ENCODE assay signal across 24 cellular contexts in genomic region chr2:242034138-242034537, GRCh38.
DNase-seq lines count a peak whose midpoint lies in the region; ATAC-seq and TF ChIP-seq lines count a peak whose summit lies in the region.
"Had no signal": no experiment of that assay in that cellular context is flagged by ENCODE, and none has a peak within 500 bp of the region (broad histone marks: within the 10 kb centered on the region; RNA-seq: fewer than 3 reads in every experiment).

No MANE protein-coding gene starts in this region.

- CTCF ChIA-PET in activated naive CD4-positive, alpha-beta T cell treated with anti-CD3 and anti-CD28 coated beads, Interleukin-2, amount 10 ng/mL, durations not matched to agents 7 days and 5 days (lab: Charles Lee): no interaction called here
- CTCF ChIA-PET in HEK293 (lab: Yijun Ruan, JAX): no interaction called here

- peaks cover 15% of the 10 kb centered on the region for H3K36me3 Mint-ChIP-seq in activated naive CD4-positive, alpha-beta T cell treated with anti-CD3 and anti-CD28 coated beads, Interleukin-2, amount 50 U/mL, for 24 hours
- H3K36me3 Mint-ChIP-seq in activated naive CD4-positive, alpha-beta T cell treated with anti-CD3 and anti-CD28 coated beads, Interleukin-2, amount 10 ng/mL, durations not matched to agents 7 days and 5 days: peaks cover 11% of the 10 kb centered on the region
- no peaks in the 10 kb centered on the region for H3K36me3 Mint-ChIP-seq in endodermal cell (ENCODE audit: low read depth)
- peaks cover 5 to 13% (median 7%) of the 10 kb centered on the region in 3 donors for H3K36me3 Mint-ChIP-seq in naive thymus-derived CD8-positive, alpha-beta T cell
- H3K36me3 Mint-ChIP-seq in activated T-helper 17 cell treated with anti-CD3 and anti-CD28 coated beads, Interleukin-2, amount 50 U/mL, for 72 hours (ENCODE audit: low read depth): no peaks in the 10 kb centered on the region

- H3K4me1 ChIP-seq in HEK293 (ENCODE audit: control insufficient read depth, insufficient read depth, low read length) (no peaks in the 10 kb centered on the region; the same call in 1 of the 2 replicates), endodermal cell (ENCODE audit: control insufficient read depth, insufficient read depth, low read length) (no peaks in the 10 kb centered on the region), right cardiac atrium (ENCODE audit: control insufficient read depth, insufficient read depth, low read length) (no peaks in the 10 kb centered on the region)

- H3K27me3 ChIP-seq in endodermal cell (ENCODE audit: control insufficient read depth, insufficient read depth, low read length, poor library complexity, severe bottlenecking): peaks cover 7% of the 10 kb centered on the region
- no peaks in the 10 kb centered on the region for H3K27me3 ChIP-seq in right cardiac atrium (ENCODE audit: control insufficient read depth, insufficient read depth)

- H3K9me3 Mint-ChIP-seq in activated naive CD4-positive, alpha-beta T cell treated with anti-CD3 and anti-CD28 coated beads, Interleukin-2, amount 50 U/mL, for 24 hours: no peaks in the 10 kb centered on the region
- H3K9me3 Mint-ChIP-seq in activated naive CD4-positive, alpha-beta T cell treated with anti-CD3 and anti-CD28 coated beads, Interleukin-2, amount 10 ng/mL, durations not matched to agents 7 days and 5 days: no peaks in the 10 kb centered on the region
- no peaks in the 10 kb centered on the region for H3K9me3 Mint-ChIP-seq in endodermal cell
- peaks cover 0 to 5% (median 0%) of the 10 kb centered on the region in 9 donors for H3K9me3 Mint-ChIP-seq in naive thymus-derived CD8-positive, alpha-beta T cell
- no peaks in the 10 kb centered on the region for H3K9me3 Mint-ChIP-seq in activated T-helper 17 cell treated with anti-CD3 and anti-CD28 coated beads, Interleukin-2, amount 50 U/mL, for 72 hours
- H3K9me3 Mint-ChIP-seq: HFFc6 had no signal

- H3K4me3 ChIP-seq in HEK293 (ENCODE audit: low read depth, low read length) (no peak overlapping the region), endodermal cell (ENCODE audit: low read length) (no peak overlapping the region), right cardiac atrium (ENCODE audit: low read length) (no peak overlapping the region)
- H3K4me3 ChIP-seq: BLaER1 had no signal

- WGBS in endodermal cell (ENCODE audit: insufficient coverage in 1 of 2, insufficient read length in 1 of 2), 2 experiments: 83 to 89% methylated on average over 5 to 6 of the region's 6 CpGs
- WGBS in right cardiac atrium: 64% methylated on average over 6 of the region's 6 CpGs

- no peak for ATAC-seq in naive thymus-derived CD8-positive, alpha-beta T cell
- no peak for ATAC-seq in activated T-helper 17 cell treated with anti-CD3 and anti-CD28 coated beads, Interleukin-2, amount 50 U/mL, for 72 hours (replicated peaks)
- no peak for ATAC-seq in right cardiac atrium

- H3K27me3 Mint-ChIP-seq in activated naive CD4-positive, alpha-beta T cell treated with anti-CD3 and anti-CD28 coated beads, Interleukin-2, amount 50 U/mL, for 24 hours: no peaks in the 10 kb centered on the region
- peaks cover 60% of the 10 kb centered on the region for H3K27me3 Mint-ChIP-seq in activated naive CD4-positive, alpha-beta T cell treated with anti-CD3 and anti-CD28 coated beads, Interleukin-2, amount 10 ng/mL, durations not matched to agents 7 days and 5 days
- H3K27me3 Mint-ChIP-seq in endodermal cell (ENCODE audit: insufficient read depth): peaks cover 19% of the 10 kb centered on the region
- peaks cover 0 to 38% (median 0%) of the 10 kb centered on the region in 5 donors for H3K27me3 Mint-ChIP-seq in naive thymus-derived CD8-positive, alpha-beta T cell
- peaks cover 9% of the 10 kb centered on the region for H3K27me3 Mint-ChIP-seq in activated T-helper 17 cell treated with anti-CD3 and anti-CD28 coated beads, Interleukin-2, amount 50 U/mL, for 72 hours

- H3K9ac ChIP-seq in endodermal cell (ENCODE audit: extremely low read depth, low read length, poor library complexity, severe bottlenecking): no peak overlapping the region
- H3K9ac ChIP-seq: BLaER1 had no signal

- intact Hi-C loops in right cardiac atrium (cut with DNase I): no loop called here

- peak overlapping the region; percentile 30 for H3K4me3 Mint-ChIP-seq in activated naive CD4-positive, alpha-beta T cell treated with anti-CD3 and anti-CD28 coated beads, Interleukin-2, amount 50 U/mL, for 24 hours
- no peak overlapping the region for H3K4me3 Mint-ChIP-seq in activated naive CD4-positive, alpha-beta T cell treated with anti-CD3 and anti-CD28 coated beads, Interleukin-2, amount 10 ng/mL, durations not matched to agents 7 days and 5 days
- no peak overlapping the region for H3K4me3 Mint-ChIP-seq in endodermal cell
- H3K4me3 Mint-ChIP-seq in naive thymus-derived CD8-positive, alpha-beta T cell: peak overlapping the region in 4 of 10 donors; percentile 5 to 53 (median 20)
- H3K4me3 Mint-ChIP-seq in activated T-helper 17 cell treated with anti-CD3 and anti-CD28 coated beads, Interleukin-2, amount 50 U/mL, for 72 hours: no peak overlapping the region
- H3K4me3 Mint-ChIP-seq: CD4-positive, CD25-positive, alpha-beta regulatory T cell; HFFc6 had no signal

- H3K4me1 Mint-ChIP-seq in activated naive CD4-positive, alpha-beta T cell treated with anti-CD3 and anti-CD28 coated beads, Interleukin-2, amount 50 U/mL, for 24 hours: peaks cover 47% of the 10 kb centered on the region
- peaks cover 43% of the 10 kb centered on the region for H3K4me1 Mint-ChIP-seq in activated naive CD4-positive, alpha-beta T cell treated with anti-CD3 and anti-CD28 coated beads, Interleukin-2, amount 10 ng/mL, durations not matched to agents 7 days and 5 days
- H3K4me1 Mint-ChIP-seq in endodermal cell: peaks cover 10% of the 10 kb centered on the region
- H3K4me1 Mint-ChIP-seq in naive thymus-derived CD8-positive, alpha-beta T cell: peaks cover 30 to 51% (median 45%) of the 10 kb centered on the region in 4 donors
- peaks cover 32% of the 10 kb centered on the region for H3K4me1 Mint-ChIP-seq in activated T-helper 17 cell treated with anti-CD3 and anti-CD28 coated beads, Interleukin-2, amount 50 U/mL, for 72 hours

- TF ChIP-seq CTCF in HEK293 (tag by site-specific recombination; IDR thresholded peaks at IDR 0.05) (no peak), endodermal cell (conservative IDR thresholded peaks at IDR 0.05) (no peak)

- no peaks in the 10 kb centered on the region for H3K9me3 ChIP-seq in HEK293 (ENCODE audit: control insufficient read depth, insufficient read depth, low read depth, low read length)
- no peaks in the 10 kb centered on the region for H3K9me3 ChIP-seq in endodermal cell (ENCODE audit: control insufficient read depth, low read length)
- H3K9me3 ChIP-seq in right cardiac atrium (ENCODE audit: control insufficient read depth, low read length): no peaks in the 10 kb centered on the region
- H3K9me3 ChIP-seq: BLaER1 had no signal

- no peaks in the 10 kb centered on the region for H3K36me3 ChIP-seq in HEK293 (ENCODE audit: control insufficient read depth in 2 of 2, insufficient read depth in 1 of 2, low read length in 2 of 2)
- no peaks in the 10 kb centered on the region for H3K36me3 ChIP-seq in endodermal cell (ENCODE audit: control insufficient read depth, insufficient read depth, low read length)
- H3K36me3 ChIP-seq: BLaER1 had no signal

- peak overlapping the region; percentile 68 for H3K27ac Mint-ChIP-seq in activated naive CD4-positive, alpha-beta T cell treated with anti-CD3 and anti-CD28 coated beads, Interleukin-2, amount 50 U/mL, for 24 hours
- no peak overlapping the region for H3K27ac Mint-ChIP-seq in activated naive CD4-positive, alpha-beta T cell treated with anti-CD3 and anti-CD28 coated beads, Interleukin-2, amount 10 ng/mL, durations not matched to agents 7 days and 5 days
- H3K27ac Mint-ChIP-seq in endodermal cell: no peak overlapping the region
- H3K27ac Mint-ChIP-seq in naive thymus-derived CD8-positive, alpha-beta T cell: peak overlapping the region in 8 of 10 donors; percentile 39 to 92 (median 79)
- H3K27ac Mint-ChIP-seq in activated T-helper 17 cell treated with anti-CD3 and anti-CD28 coated beads, Interleukin-2, amount 50 U/mL, for 72 hours: no peak overlapping the region
- H3K27ac Mint-ChIP-seq: HFFc6 had no signal

- H3K27ac ChIP-seq in HEK293 (ENCODE audit: extremely low read depth, low read depth, low read length) (no peak overlapping the region), endodermal cell (ENCODE audit: low read depth, low read length) (no peak overlapping the region), right cardiac atrium (ENCODE audit: low read length) (no peak overlapping the region)
- H3K27ac ChIP-seq: BLaER1 had no signal

- no peak for DNase-seq in activated naive CD4-positive, alpha-beta T cell treated with anti-CD3 and anti-CD28 coated beads, Interleukin-2, amount 10 ng/mL, durations not matched to agents 7 days and 5 days
- DNase-seq in endodermal cell (peak; percentile 30), SIG-M5 treated with dmso at 0.1 percent for 504 hours (lab: John Stamatoyannopoulos, UW; ENCODE audit: unreplicated experiment) (no peak), right cardiac atrium (no peak)
- no peak for DNase-seq in naive thymus-derived CD8-positive, alpha-beta T cell
- DNase-seq: CD4-positive, CD25-positive, alpha-beta regulatory T cell; COR-L47; DMS53; H7; HFFc6; KBM-7; MV-4-11; NCI-H1105; NCI-H1436 treated with DMSO at 0.1 percent for 48 hours; NCI-H187 treated with DMSO at 0.1 percent for 48 hours; NCI-H2107; NCI-H446; NCI-H524 treated with DMSO at 0.1 percent for 48 hours; NCI-H774; SIG-M5 had no signal

- POLR2A ChIA-PET in HEK293 (lab: Yijun Ruan, JAX): no interaction called here
- POLR2A ChIA-PET in naive thymus-derived CD8-positive, alpha-beta T cell (lab: Charles Lee): no interaction called here

TF ChIP-seq in HEK293, 187 proteins besides CTCF, POLR2A, EP300 and RAD21:
- TF ChIP-seq ZNF16 (tag by site-specific recombination; IDR thresholded peaks at IDR 0.05; ENCODE audit: low read depth) (no peak), YY1 (tag by site-specific recombination; IDR thresholded peaks at IDR 0.05) (no peak), ZNF596 (tag by site-specific recombination; IDR thresholded peaks at IDR 0.05) (0 out of 2 replicates have a peak, but pooled peaks have one; percentile 20)
- TF ChIP-seq, protein P1, sequence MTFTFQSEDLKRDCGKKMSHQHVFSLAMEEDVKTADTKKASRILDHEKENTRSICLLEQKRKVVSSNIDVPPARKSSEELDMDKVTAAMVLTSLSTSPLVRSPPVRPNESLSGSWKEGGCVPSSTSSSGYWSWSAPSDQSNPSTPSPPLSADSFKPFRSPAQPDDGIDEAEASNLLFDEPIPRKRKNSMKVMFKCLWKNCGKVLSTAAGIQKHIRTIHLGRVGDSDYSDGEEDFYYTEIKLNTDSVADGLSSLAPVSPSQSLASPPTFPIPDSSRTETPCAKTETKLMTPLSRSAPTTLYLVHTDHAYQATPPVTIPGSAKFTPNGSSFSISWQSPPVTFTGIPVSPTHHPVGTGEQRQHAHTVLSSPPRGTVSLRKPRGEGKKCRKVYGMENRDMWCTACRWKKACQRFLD (tag by site-specific recombination; IDR thresholded peaks at IDR 0.05): no peak

Comparison
In these comparisons a context has a peak if more than half of its experiments do, and no peak if none do; other contexts are left out.
1. H3K27ac Mint-ChIP-seq: peak in activated naive CD4-positive, alpha-beta T cell treated with anti-CD3 and anti-CD28 coated beads, Interleukin-2, amount 50 U/mL, for 24 hours (single experiment) and naive thymus-derived CD8-positive, alpha-beta T cell (8 of 10); none in activated naive CD4-positive, alpha-beta T cell treated with anti-CD3 and anti-CD28 coated beads, Interleukin-2, amount 10 ng/mL, durations not matched to agents 7 days and 5 days (single experiment), endodermal cell (single experiment) and activated T-helper 17 cell treated with anti-CD3 and anti-CD28 coated beads, Interleukin-2, amount 50 U/mL, for 72 hours (single experiment).